ENCODE assay signal across 1 cellular context in the genomic region with DNA sequence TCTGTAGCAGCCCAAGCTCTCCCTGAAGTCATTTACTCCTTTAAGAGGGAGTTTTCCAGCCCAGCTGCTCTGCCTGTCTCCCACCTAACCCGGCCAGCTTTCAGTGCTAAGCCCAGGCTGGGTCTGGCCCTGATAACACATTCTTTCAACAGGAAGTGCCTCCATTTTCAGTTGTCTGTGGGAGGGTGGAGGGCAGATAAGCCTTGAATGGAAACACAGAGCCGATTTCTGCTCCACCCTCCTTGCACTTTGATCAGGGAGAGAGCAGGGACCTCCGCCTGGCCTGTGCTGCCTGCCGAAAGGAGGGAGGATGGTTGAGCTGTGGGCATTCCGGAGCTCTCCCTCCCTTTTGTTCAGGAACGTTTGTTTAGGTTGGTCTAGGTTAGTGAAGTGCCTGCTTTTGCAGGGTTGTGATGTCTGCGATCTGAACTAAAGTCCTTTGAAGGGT.
TF ChIP-seq lines count a peak whose summit lies in the region.

No MANE protein-coding gene starts in this region.

TF ChIP-seq in HepG2, 621 proteins besides CTCF, POLR2A, EP300 and RAD21 (continued from another document and continues in another):
- TF ChIP-seq BORCS8-MEF2B (CRISPR knock-in tag; IDR thresholded peaks at IDR 0.05) (no peak; the same call in 1 of the 2 replicates), MZF1 (CRISPR knock-in tag; IDR thresholded peaks at IDR 0.05; ENCODE audit: borderline replicate concordance) (no peak), DR1 (CRISPR knock-in tag; IDR thresholded peaks at IDR 0.05) (no peak), THAP11 (CRISPR knock-in tag; IDR thresholded peaks at IDR 0.05) (peak; percentile 54), KLF13 (CRISPR knock-in tag; IDR thresholded peaks at IDR 0.05) (no peak), GATA4 (IDR thresholded peaks at IDR 0.05; ENCODE audit: borderline replicate concordance, low read depth) (no peak), SMARCC2 (IDR thresholded peaks at IDR 0.05) (no peak), MIXL1 (CRISPR knock-in tag; IDR thresholded peaks at IDR 0.05) (no peak), ZFP36L2 (CRISPR knock-in tag; IDR thresholded peaks at IDR 0.05) (no peak), ZNF441 (CRISPR knock-in tag; IDR thresholded peaks at IDR 0.05; ENCODE audit: borderline replicate concordance) (peak; percentile 84), SOX6 (IDR thresholded peaks at IDR 0.05) (no peak), SOX6 (CRISPR knock-in tag; IDR thresholded peaks at IDR 0.05) (peak; percentile 91), ASH2L (IDR thresholded peaks at IDR 0.05; ENCODE audit: insufficient read length, low read depth, low read length) (peak; percentile 38), SRSF4 (IDR thresholded peaks at IDR 0.05; ENCODE audit: low read depth, low read length, poor library complexity, severe bottlenecking) (no peak), JARID2 (CRISPR knock-in tag; IDR thresholded peaks at IDR 0.05; ENCODE audit: insufficient replicate concordance) (no peak), RARG (CRISPR knock-in tag; IDR thresholded peaks at IDR 0.05; ENCODE audit: low read depth) (no peak), AGO1 (IDR thresholded peaks at IDR 0.05; ENCODE audit: low read depth, low read length, poor library complexity, severe bottlenecking) (no peak), NFKB2 (CRISPR knock-in tag; IDR thresholded peaks at IDR 0.05; ENCODE audit: borderline replicate concordance) (no peak), ZNF333 (CRISPR knock-in tag; IDR thresholded peaks at IDR 0.05; ENCODE audit: borderline replicate concordance) (no peak), KLF9 (CRISPR knock-in tag; IDR thresholded peaks at IDR 0.05; ENCODE audit: low read depth) (no peak), CENPX (CRISPR knock-in tag; IDR thresholded peaks at IDR 0.05) (no peak), ZNF484 (CRISPR knock-in tag; IDR thresholded peaks at IDR 0.05; ENCODE audit: borderline replicate concordance, low read depth) (no peak), FOXA3 (CRISPR knock-in tag; IDR thresholded peaks at IDR 0.05) (peak; percentile 53), ZNF432 (CRISPR knock-in tag; IDR thresholded peaks at IDR 0.05; ENCODE audit: borderline replicate concordance) (no peak), AGO2 (optimal IDR thresholded peaks at IDR 0.05; ENCODE audit: low read depth, low read length) (no peak), HMGA1 (CRISPR knock-in tag; conservative IDR thresholded peaks at IDR 0.05) (no peak), ZSCAN30 (CRISPR knock-in tag; IDR thresholded peaks at IDR 0.05) (no peak), BCL6 (CRISPR knock-in tag; IDR thresholded peaks at IDR 0.05) (peak; percentile 42; the same call in 1 of the 2 replicates), ZNF781 (CRISPR knock-in tag; IDR thresholded peaks at IDR 0.05; ENCODE audit: borderline replicate concordance, not compliant biosample characterization) (no peak), NKX3-1 (CRISPR knock-in tag; IDR thresholded peaks at IDR 0.05) (no peak), CEBPB (IDR thresholded peaks at IDR 0.05; ENCODE audit: borderline replicate concordance, low read depth, low read length) (no peak), MAZ (IDR thresholded peaks at IDR 0.05; ENCODE audit: borderline replicate concordance, low read depth, low read length) (0 out of 2 replicates have a peak, but pooled peaks have one; percentile 22), MAZ (CRISPR knock-in tag; IDR thresholded peaks at IDR 0.05; ENCODE audit: low read depth) (0 out of 2 replicates have a peak, but pooled peaks have one; percentile 48), ZNF709 (CRISPR knock-in tag; IDR thresholded peaks at IDR 0.05) (no peak), CREM (IDR thresholded peaks at IDR 0.05) (peak; percentile 41; the same call in 1 of the 2 replicates), CREM (CRISPR knock-in tag; IDR thresholded peaks at IDR 0.05) (no peak), ARNTL (CRISPR knock-in tag; IDR thresholded peaks at IDR 0.05) (no peak), ZNF83 (CRISPR knock-in tag; IDR thresholded peaks at IDR 0.05; ENCODE audit: borderline replicate concordance) (no peak), ZNF792 (CRISPR knock-in tag; IDR thresholded peaks at IDR 0.05) (peak; percentile 41; the same call in 1 of the 2 replicates), ZFP36L1 (CRISPR knock-in tag; IDR thresholded peaks at IDR 0.05) (no peak), SMC3 (IDR thresholded peaks at IDR 0.05; ENCODE audit: low read length) (no peak), NFATC3 (CRISPR knock-in tag; IDR thresholded peaks at IDR 0.05) (no peak)
- TF ChIP-seq, protein P1, sequence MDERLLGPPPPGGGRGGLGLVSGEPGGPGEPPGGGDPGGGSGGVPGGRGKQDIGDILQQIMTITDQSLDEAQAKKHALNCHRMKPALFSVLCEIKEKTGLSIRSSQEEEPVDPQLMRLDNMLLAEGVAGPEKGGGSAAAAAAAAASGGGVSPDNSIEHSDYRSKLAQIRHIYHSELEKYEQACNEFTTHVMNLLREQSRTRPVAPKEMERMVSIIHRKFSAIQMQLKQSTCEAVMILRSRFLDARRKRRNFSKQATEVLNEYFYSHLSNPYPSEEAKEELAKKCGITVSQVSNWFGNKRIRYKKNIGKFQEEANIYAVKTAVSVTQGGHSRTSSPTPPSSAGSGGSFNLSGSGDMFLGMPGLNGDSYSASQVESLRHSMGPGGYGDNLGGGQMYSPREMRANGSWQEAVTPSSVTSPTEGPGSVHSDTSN (CRISPR knock-in tag; IDR thresholded peaks at IDR 0.05) = no peak
- TF ChIP-seq, protein P2, sequence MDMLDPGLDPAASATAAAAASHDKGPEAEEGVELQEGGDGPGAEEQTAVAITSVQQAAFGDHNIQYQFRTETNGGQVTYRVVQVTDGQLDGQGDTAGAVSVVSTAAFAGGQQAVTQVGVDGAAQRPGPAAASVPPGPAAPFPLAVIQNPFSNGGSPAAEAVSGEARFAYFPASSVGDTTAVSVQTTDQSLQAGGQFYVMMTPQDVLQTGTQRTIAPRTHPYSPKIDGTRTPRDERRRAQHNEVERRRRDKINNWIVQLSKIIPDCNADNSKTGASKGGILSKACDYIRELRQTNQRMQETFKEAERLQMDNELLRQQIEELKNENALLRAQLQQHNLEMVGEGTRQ (IDR thresholded peaks at IDR 0.05; ENCODE audit: low read depth, low read length) = no peak
- TF ChIP-seq, protein P2 (CRISPR knock-in tag; IDR thresholded peaks at IDR 0.05; ENCODE audit: borderline replicate concordance) = no peak
- TF ChIP-seq, protein P3, sequence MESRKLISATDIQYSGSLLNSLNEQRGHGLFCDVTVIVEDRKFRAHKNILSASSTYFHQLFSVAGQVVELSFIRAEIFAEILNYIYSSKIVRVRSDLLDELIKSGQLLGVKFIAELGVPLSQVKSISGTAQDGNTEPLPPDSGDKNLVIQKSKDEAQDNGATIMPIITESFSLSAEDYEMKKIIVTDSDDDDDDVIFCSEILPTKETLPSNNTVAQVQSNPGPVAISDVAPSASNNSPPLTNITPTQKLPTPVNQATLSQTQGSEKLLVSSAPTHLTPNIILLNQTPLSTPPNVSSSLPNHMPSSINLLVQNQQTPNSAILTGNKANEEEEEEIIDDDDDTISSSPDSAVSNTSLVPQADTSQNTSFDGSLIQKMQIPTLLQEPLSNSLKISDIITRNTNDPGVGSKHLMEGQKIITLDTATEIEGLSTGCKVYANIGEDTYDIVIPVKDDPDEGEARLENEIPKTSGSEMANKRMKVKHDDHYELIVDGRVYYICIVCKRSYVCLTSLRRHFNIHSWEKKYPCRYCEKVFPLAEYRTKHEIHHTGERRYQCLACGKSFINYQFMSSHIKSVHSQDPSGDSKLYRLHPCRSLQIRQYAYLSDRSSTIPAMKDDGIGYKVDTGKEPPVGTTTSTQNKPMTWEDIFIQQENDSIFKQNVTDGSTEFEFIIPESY (CRISPR knock-in tag; IDR thresholded peaks at IDR 0.05) = 0 out of 2 replicates have a peak, but pooled peaks have one; percentile 25
- TF ChIP-seq, protein P4, sequence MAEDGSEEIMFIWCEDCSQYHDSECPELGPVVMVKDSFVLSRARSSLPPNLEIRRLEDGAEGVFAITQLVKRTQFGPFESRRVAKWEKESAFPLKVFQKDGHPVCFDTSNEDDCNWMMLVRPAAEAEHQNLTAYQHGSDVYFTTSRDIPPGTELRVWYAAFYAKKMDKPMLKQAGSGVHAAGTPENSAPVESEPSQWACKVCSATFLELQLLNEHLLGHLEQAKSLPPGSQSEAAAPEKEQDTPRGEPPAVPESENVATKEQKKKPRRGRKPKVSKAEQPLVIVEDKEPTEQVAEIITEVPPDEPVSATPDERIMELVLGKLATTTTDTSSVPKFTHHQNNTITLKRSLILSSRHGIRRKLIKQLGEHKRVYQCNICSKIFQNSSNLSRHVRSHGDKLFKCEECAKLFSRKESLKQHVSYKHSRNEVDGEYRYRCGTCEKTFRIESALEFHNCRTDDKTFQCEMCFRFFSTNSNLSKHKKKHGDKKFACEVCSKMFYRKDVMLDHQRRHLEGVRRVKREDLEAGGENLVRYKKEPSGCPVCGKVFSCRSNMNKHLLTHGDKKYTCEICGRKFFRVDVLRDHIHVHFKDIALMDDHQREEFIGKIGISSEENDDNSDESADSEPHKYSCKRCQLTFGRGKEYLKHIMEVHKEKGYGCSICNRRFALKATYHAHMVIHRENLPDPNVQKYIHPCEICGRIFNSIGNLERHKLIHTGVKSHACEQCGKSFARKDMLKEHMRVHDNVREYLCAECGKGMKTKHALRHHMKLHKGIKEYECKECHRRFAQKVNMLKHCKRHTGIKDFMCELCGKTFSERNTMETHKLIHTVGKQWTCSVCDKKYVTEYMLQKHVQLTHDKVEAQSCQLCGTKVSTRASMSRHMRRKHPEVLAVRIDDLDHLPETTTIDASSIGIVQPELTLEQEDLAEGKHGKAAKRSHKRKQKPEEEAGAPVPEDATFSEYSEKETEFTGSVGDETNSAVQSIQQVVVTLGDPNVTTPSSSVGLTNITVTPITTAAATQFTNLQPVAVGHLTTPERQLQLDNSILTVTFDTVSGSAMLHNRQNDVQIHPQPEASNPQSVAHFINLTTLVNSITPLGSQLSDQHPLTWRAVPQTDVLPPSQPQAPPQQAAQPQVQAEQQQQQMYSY (CRISPR knock-in tag; IDR thresholded peaks at IDR 0.05) = no peak
- TF ChIP-seq, protein P5, sequence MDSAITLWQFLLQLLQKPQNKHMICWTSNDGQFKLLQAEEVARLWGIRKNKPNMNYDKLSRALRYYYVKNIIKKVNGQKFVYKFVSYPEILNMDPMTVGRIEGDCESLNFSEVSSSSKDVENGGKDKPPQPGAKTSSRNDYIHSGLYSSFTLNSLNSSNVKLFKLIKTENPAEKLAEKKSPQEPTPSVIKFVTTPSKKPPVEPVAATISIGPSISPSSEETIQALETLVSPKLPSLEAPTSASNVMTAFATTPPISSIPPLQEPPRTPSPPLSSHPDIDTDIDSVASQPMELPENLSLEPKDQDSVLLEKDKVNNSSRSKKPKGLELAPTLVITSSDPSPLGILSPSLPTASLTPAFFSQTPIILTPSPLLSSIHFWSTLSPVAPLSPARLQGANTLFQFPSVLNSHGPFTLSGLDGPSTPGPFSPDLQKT (CRISPR knock-in tag; IDR thresholded peaks at IDR 0.05; ENCODE audit: borderline replicate concordance) = no peak
- TF ChIP-seq, protein P6, sequence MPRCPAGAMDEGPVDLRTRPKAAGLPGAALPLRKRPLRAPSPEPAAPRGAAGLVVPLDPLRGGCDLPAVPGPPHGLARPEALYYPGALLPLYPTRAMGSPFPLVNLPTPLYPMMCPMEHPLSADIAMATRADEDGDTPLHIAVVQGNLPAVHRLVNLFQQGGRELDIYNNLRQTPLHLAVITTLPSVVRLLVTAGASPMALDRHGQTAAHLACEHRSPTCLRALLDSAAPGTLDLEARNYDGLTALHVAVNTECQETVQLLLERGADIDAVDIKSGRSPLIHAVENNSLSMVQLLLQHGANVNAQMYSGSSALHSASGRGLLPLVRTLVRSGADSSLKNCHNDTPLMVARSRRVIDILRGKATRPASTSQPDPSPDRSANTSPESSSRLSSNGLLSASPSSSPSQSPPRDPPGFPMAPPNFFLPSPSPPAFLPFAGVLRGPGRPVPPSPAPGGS (CRISPR knock-in tag; IDR thresholded peaks at IDR 0.05) = no peak; the same call in 1 of the 2 replicates
- TF ChIP-seq, protein P7, sequence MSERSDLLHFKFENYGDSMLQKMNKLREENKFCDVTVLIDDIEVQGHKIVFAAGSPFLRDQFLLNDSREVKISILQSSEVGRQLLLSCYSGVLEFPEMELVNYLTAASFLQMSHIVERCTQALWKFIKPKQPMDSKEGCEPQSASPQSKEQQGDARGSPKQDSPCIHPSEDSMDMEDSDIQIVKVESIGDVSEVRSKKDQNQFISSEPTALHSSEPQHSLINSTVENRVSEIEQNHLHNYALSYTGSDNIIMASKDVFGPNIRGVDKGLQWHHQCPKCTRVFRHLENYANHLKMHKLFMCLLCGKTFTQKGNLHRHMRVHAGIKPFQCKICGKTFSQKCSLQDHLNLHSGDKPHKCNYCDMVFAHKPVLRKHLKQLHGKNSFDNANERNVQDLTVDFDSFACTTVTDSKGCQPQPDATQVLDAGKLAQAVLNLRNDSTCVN (CRISPR knock-in tag; IDR thresholded peaks at IDR 0.05; ENCODE audit: borderline replicate concordance) = peak; percentile 94
- TF ChIP-seq, protein P8, sequence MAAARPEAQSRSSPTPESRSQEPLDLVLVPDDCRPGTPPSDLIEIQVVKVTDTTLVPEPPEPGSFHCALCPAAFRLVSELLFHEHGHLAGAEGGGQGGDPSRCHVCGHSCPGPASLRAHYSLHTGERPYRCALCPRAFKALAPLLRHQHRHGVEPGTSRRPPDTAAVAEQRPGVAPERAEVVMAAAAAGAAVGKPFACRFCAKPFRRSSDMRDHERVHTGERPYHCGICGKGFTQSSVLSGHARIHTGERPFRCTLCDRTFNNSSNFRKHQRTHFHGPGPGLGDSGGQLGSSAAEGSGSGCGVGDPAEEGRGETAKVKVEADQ (CRISPR knock-in tag; IDR thresholded peaks at IDR 0.05; ENCODE audit: borderline replicate concordance) = peak; percentile 36; the same call in 1 of the 2 replicates
- TF ChIP-seq, protein P9, sequence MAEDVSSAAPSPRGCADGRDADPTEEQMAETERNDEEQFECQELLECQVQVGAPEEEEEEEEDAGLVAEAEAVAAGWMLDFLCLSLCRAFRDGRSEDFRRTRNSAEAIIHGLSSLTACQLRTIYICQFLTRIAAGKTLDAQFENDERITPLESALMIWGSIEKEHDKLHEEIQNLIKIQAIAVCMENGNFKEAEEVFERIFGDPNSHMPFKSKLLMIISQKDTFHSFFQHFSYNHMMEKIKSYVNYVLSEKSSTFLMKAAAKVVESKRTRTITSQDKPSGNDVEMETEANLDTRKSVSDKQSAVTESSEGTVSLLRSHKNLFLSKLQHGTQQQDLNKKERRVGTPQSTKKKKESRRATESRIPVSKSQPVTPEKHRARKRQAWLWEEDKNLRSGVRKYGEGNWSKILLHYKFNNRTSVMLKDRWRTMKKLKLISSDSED (CRISPR knock-in tag; IDR thresholded peaks at IDR 0.05) = no peak
- TF ChIP-seq, protein P10, sequence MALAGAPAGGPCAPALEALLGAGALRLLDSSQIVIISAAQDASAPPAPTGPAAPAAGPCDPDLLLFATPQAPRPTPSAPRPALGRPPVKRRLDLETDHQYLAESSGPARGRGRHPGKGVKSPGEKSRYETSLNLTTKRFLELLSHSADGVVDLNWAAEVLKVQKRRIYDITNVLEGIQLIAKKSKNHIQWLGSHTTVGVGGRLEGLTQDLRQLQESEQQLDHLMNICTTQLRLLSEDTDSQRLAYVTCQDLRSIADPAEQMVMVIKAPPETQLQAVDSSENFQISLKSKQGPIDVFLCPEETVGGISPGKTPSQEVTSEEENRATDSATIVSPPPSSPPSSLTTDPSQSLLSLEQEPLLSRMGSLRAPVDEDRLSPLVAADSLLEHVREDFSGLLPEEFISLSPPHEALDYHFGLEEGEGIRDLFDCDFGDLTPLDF (CRISPR knock-in tag; IDR thresholded peaks at IDR 0.05) = no peak
